ENCODE assay signal across 30 cellular contexts in the genomic region with DNA sequence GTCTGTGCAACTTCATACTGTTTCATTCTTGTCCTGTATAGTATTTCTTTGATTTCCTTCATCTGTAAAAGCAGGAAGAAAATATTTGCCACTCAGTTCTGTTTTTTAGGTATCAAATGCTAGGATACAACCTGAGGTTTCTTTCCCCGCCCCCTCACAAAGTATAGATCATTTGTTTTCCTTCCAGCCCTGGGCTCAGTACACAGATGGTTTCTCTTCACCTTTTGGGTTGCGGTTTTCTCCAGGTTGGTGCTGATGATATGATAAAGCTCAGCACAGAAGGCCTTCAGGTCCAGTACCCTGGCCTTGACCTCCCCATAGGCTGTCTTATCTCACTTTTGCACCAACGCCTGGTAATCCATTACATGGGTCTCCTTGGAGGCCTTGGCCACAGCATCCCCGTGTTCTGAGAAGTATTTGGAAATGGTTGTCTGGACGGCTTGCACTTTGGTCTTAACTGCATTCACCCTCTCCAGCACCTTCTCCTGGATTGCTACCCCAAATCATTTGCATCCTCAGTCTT. TPM values are rescaled to one million over a fixed set of nuclear protein-coding genes. Genes with fewer than 3 reads are reported as not detected.
DNase-seq lines count a peak whose midpoint lies in the region; ATAC-seq and TF ChIP-seq lines count a peak whose summit lies in the region.
"Had no signal": no experiment of that assay in that cellular context is flagged by ENCODE, and none has a peak within 500 bp of the region (broad histone marks: within the 10 kb centered on the region; RNA-seq: fewer than 3 reads in every experiment).

No MANE protein-coding gene starts in this region.

- H3K36me3 ChIP-seq in left ventricle myocardium inferior (no peaks in the 10 kb centered on the region), esophagus muscularis mucosa (no peaks in the 10 kb centered on the region), rectal smooth muscle tissue (ENCODE audit: control insufficient read depth, insufficient read depth, low read length) (no peaks in the 10 kb centered on the region), aorta (ENCODE audit: control insufficient read depth in 1 of 2, insufficient read depth in 2 of 2, low read length in 1 of 2) (no peaks in the 10 kb centered on the region)
- H3K36me3 ChIP-seq: adrenal gland, right lobe of liver had no signal

- H3K9ac ChIP-seq in rectal smooth muscle tissue (ENCODE audit: low read length), result no peak overlapping the region

- no peak for ATAC-seq in Right ventricle myocardium superior (ENCODE audit: poor library complexity)
- no peak for ATAC-seq in aorta (ENCODE audit: low FRiP score)
- ATAC-seq: SK-N-SH treated with all-trans-retinoic acid at 6 μM for 48 hours, T-helper 17 cell had no signal

- peaks cover 71% of the 10 kb centered on the region for H3K4me1 ChIP-seq in left ventricle myocardium inferior
- H3K4me1 ChIP-seq in esophagus muscularis mucosa, result peaks cover 54 to 88% (median 77%) of the 10 kb centered on the region in 4 donors
- peaks cover 42% of the 10 kb centered on the region for H3K4me1 ChIP-seq in rectal smooth muscle tissue (ENCODE audit: control insufficient read depth, insufficient read depth, low read length)
- H3K4me1 ChIP-seq in aorta (ENCODE audit: control insufficient read depth in 1 of 2, insufficient read depth in 2 of 2, low read length in 2 of 2), result peaks cover 5 to 6% of the 10 kb centered on the region in 2 donors
- H3K4me1 ChIP-seq: right lobe of liver had no signal

- H3K4me3 ChIP-seq in left ventricle myocardium inferior (no peak overlapping the region), esophagus muscularis mucosa (no peak overlapping the region), rectal smooth muscle tissue (ENCODE audit: low read length) (no peak overlapping the region), aorta (ENCODE audit: low read length in 2 of 2) (no peak overlapping the region)
- H3K4me3 ChIP-seq: adrenal gland, right lobe of liver had no signal

- WGBS in esophagus muscularis mucosa, result 86% methylated on average over 5 of the region's 5 CpGs
- WGBS in aorta, 2 donors, result 60 to 67% methylated on average over 5 of the region's 5 CpGs

- H3K9me3 ChIP-seq in left ventricle myocardium inferior (replicated peaks) (no peaks in the 10 kb centered on the region), esophagus muscularis mucosa (no peaks in the 10 kb centered on the region), aorta (ENCODE audit: control insufficient read depth, low read length) (no peaks in the 10 kb centered on the region)
- H3K9me3 ChIP-seq: adrenal gland, neutrophil, right lobe of liver had no signal

- H3K27me3 ChIP-seq in left ventricle myocardium inferior (ENCODE audit: low read depth) (no peaks in the 10 kb centered on the region), esophagus muscularis mucosa (no peaks in the 10 kb centered on the region), rectal smooth muscle tissue (ENCODE audit: control insufficient read depth, insufficient read depth, low read length) (no peaks in the 10 kb centered on the region), aorta (ENCODE audit: control insufficient read depth in 1 of 2, insufficient read depth in 2 of 2, low read length in 1 of 2) (no peaks in the 10 kb centered on the region)
- H3K27me3 ChIP-seq: adrenal gland, neutrophil, right lobe of liver had no signal

- TF ChIP-seq CTCF in left ventricle myocardium inferior (IDR thresholded peaks at IDR 0.05; ENCODE audit: borderline replicate concordance) (no peak), esophagus muscularis mucosa (IDR thresholded peaks at IDR 0.05) (no peak), GM20000 (IDR thresholded peaks at IDR 0.05; ENCODE audit: extremely low read depth, missing control alignments) (no peak)

- H3K27ac ChIP-seq in left ventricle myocardium inferior (replicated peaks) (peak overlapping the region; percentile 3), esophagus muscularis mucosa (replicated peaks in 1 of 4) (peak overlapping the region; percentile 35 to 64 (median 58)), rectal smooth muscle tissue (ENCODE audit: low read depth, low read length) (peak overlapping the region; percentile 60), aorta (ENCODE audit: low read depth in 1 of 2, low read length in 2 of 2) (peak overlapping the region; percentile 83)
- H3K27ac ChIP-seq: adrenal gland, neutrophil, right lobe of liver had no signal

- TF ChIP-seq EP300 in esophagus muscularis mucosa (IDR thresholded peaks at IDR 0.05), result no peak

- intact Hi-C loops in left ventricle myocardium inferior (cut with micrococcal nuclease) (no loop called here), Right ventricle myocardium superior (cut with DNase I) (no loop called here), esophagus muscularis mucosa (cut with DNase I) (no loop called here), aorta (cut with DNase I) (no loop called here), head of caudate nucleus (cut with DNase I) (no loop called here)

- TF ChIP-seq POLR2A in esophagus muscularis mucosa (IDR thresholded peaks at IDR 0.05; ENCODE audit: low read depth), result no peak

- no peak for DNase-seq in left ventricle myocardium inferior
- DNase-seq in Right ventricle myocardium superior, result no peak
- DNase-seq in esophagus muscularis mucosa (ENCODE audit: extremely low spot score), result no peak
- no peak for DNase-seq in aorta
- no peak for DNase-seq in GM20000 (ENCODE audit: low spot score)
- no peak for DNase-seq in head of caudate nucleus
- no peak for DNase-seq in ureter (ENCODE audit: low spot score)
- DNase-seq: 8988T; activated CD4-positive, alpha-beta memory T cell treated with anti-CD3 and anti-CD28 coated beads, Interleukin-2, amount 10 ng/mL, durations not matched to agents 7 days and 5 days; activated CD4-positive, alpha-beta T cell treated with anti-CD3 and anti-CD28 coated beads for 1 hour; activated CD8-positive, alpha-beta memory T cell treated with anti-CD3 and anti-CD28 coated beads, Interleukin-2, amount 50 U/mL, for 48 hours; activated naive CD4-positive, alpha-beta T cell treated with anti-CD3 and anti-CD28 coated beads for 36 hours; adrenal gland; CD4-positive, alpha-beta memory T cell; immature natural killer cell; NCI-H1417 treated with DMSO at 0.1 percent for 48 hours; NCI-H2029 treated with DMSO at 0.1 percent for 48 hours; NCI-H524 treated with DMSO at 0.1 percent for 48 hours; NK-92 treated with Interleukin-12 subunit alpha and Interleukin-12 subunit beta, amount 100 ng/mL, for 24 hours; right lobe of liver; stimulated activated CD4-positive, alpha-beta T cell treated with anti-CD3 and anti-CD28 coated beads, Interleukin-4, amount 100 ng/mL, for 1 hour; T-helper 17 cell had no signal

RNA-seq across cellular contexts. Expression of a gene that starts 35.2 kb away (rescaled TPM):
- total RNA-seq in left ventricle myocardium inferior, result 0.58 TPM
- total RNA-seq in Right ventricle myocardium superior, result 0.67 TPM
- 1 to 10 TPM in 2 of 4 donors, under 1 TPM in 2; 0.71 to 5.8 (median 1.5) TPM for total RNA-seq in esophagus muscularis mucosa
- 1 to 10 TPM; 4.1 to 5.9 TPM for total RNA-seq in aorta
- polyA plus RNA-seq in aorta, result under 1 TPM in 1 of 2 donors, not detected in 1; 0.79 TPM
- total RNA-seq in ureter, result 7.2 TPM
- total RNA-seq: activated naive CD4-positive, alpha-beta T cell treated with anti-CD3 and anti-CD28 coated beads for 36 hours; bronchial epithelial cell; Daoy; mesenteric fat pad; myocyte; progenitor cell of endocrine pancreas had no signal
- polyA plus RNA-seq: CD4-positive, alpha-beta memory T cell; immature natural killer cell had no signal

Comparison
In these comparisons a context has a peak if more than half of its experiments do, and no peak if none do; other contexts are left out.
1. H3K27ac ChIP-seq: peak in every context shown above with its lines; median percentile 83 in aorta; 60 in rectal smooth muscle tissue; 58 in esophagus muscularis mucosa; 3 in left ventricle myocardium inferior.